ENCODE assay signal across 8 cellular contexts in the genomic region with DNA sequence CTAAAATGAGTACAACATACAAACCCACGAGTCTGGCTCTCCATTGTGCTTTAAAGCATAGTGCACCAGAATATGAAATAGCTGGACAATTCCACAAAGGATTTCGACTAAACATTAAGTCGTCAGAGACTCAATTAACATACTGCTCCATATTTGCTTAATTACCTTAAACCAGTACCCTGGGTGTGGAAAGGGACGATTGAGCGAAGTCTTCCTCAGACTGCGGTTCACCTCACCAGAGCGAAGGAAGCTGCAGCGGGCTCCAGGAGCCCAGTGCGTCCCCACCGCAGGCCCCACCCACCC. TPM values are rescaled to one million over a fixed set of nuclear protein-coding genes. Genes with fewer than 3 reads are reported as not detected.
A peak's percentile ranks its signal among the peaks of the same experiment; 100 is the strongest.
DNase-seq lines count a peak whose midpoint lies in the region; ATAC-seq and TF ChIP-seq lines count a peak whose summit lies in the region.

No MANE protein-coding gene starts in this region.

- TF ChIP-seq CTCF in BE2C (IDR thresholded peaks at IDR 0.05; ENCODE audit: low read depth, low read length) (no peak), glutamatergic neuron (IDR thresholded peaks at IDR 0.05; ENCODE audit: partially characterized antibody, unreplicated experiment) (no peak), spleen (IDR thresholded peaks at IDR 0.05 in 8 of 11, conservative IDR thresholded peaks at IDR 0.05 in 3 of 11) (no peak)

- 0 to 1% (median 0%) methylated on average over 8 to 10 of the region's 10 CpGs for WGBS in spleen, 5 donors

- no peak for DNase-seq in BE2C
- DNase-seq in glutamatergic neuron, result no peak
- no peak for DNase-seq in spleen
- no peak for DNase-seq in NCI-H1092 treated with DMSO at 0.1 percent for 48 hours (lab: John Stamatoyannopoulos, UW)

- H3K4me3 Mint-ChIP-seq in glutamatergic neuron (ENCODE audit: unreplicated experiment), result peak overlapping the region; percentile 81

- ATAC-seq in GM19467 (IDR thresholded peaks at IDR 0.05; ENCODE audit: unreplicated experiment) (peak; percentile 20), SK-N-SH treated with all-trans-retinoic acid at 6 μM for 48 hours (peak; percentile 27), GM21786 (IDR thresholded peaks at IDR 0.05; ENCODE audit: unreplicated experiment) (no peak), HG02623 (IDR thresholded peaks at IDR 0.05; ENCODE audit: unreplicated experiment) (no peak)

- H3K4me1 Mint-ChIP-seq in glutamatergic neuron (ENCODE audit: low read depth, unreplicated experiment), result no peaks in the 10 kb centered on the region

- no peaks in the 10 kb centered on the region for H3K27me3 ChIP-seq in BE2C
- H3K27me3 ChIP-seq in spleen (replicated peaks in 1 of 7), result peaks cover 0 to 28% (median 0%) of the 10 kb centered on the region in 7 donors

- H3K9me3 ChIP-seq in BE2C (no peaks in the 10 kb centered on the region), spleen (no peaks in the 10 kb centered on the region)

- peaks cover 6% of the 10 kb centered on the region for H3K36me3 Mint-ChIP-seq in glutamatergic neuron (ENCODE audit: unreplicated experiment)

- peaks cover 5% of the 10 kb centered on the region for H3K27me3 Mint-ChIP-seq in glutamatergic neuron (ENCODE audit: unreplicated experiment)

- H3K27ac Mint-ChIP-seq in glutamatergic neuron (ENCODE audit: unreplicated experiment), result peak overlapping the region; percentile 62

- peaks cover 12% of the 10 kb centered on the region for H3K9me3 Mint-ChIP-seq in glutamatergic neuron (ENCODE audit: unreplicated experiment)

- H3K4me1 ChIP-seq in BE2C (no peaks in the 10 kb centered on the region; the same call in 1 of the 2 replicates), spleen (peaks cover 0 to 22% (median 14%) of the 10 kb centered on the region in 6 donors)

- intact Hi-C loops in spleen (cut with DNase I; ENCODE audit: low total_unique reads), result loop anchor here (10.0 kb wide), 1 partner anchor 129 kb away; the partner anchor contains the start of gene PLS1

- H3K36me3 ChIP-seq in BE2C, result no peaks in the 10 kb centered on the region
- no peaks in the 10 kb centered on the region for H3K36me3 ChIP-seq in spleen

- TF ChIP-seq POLR2A in spleen (IDR thresholded peaks at IDR 0.05), result no peak

- H3K4me3 ChIP-seq in BE2C (ENCODE audit: low read depth, low read length) (peak overlapping the region; percentile 99), spleen (peak overlapping the region; percentile 50 to 88 (median 66))

- peak overlapping the region in 6 of 8 donors; percentile 85 to 91 (median 88) for H3K27ac ChIP-seq in spleen

TF ChIP-seq in SK-N-SH treated with all-trans-retinoic acid at 6 μM for 48 hours, 23 proteins besides CTCF, POLR2A, EP300 and RAD21:
- no peak for TF ChIP-seq ZFP30 (CRISPR knock-in tag; IDR thresholded peaks at IDR 0.05)
- no peak for TF ChIP-seq OSR1 (CRISPR knock-in tag; IDR thresholded peaks at IDR 0.05)
- no peak for TF ChIP-seq TSHZ2 (CRISPR knock-in tag; IDR thresholded peaks at IDR 0.05)
- TF ChIP-seq ZNF8 (CRISPR knock-in tag; IDR thresholded peaks at IDR 0.05), result no peak
- TF ChIP-seq RARB (CRISPR knock-in tag; IDR thresholded peaks at IDR 0.05), result no peak
- no peak for TF ChIP-seq ZNF565 (CRISPR knock-in tag; conservative IDR thresholded peaks at IDR 0.05; ENCODE audit: low read depth)
- no peak for TF ChIP-seq CSDC2 (CRISPR knock-in tag; IDR thresholded peaks at IDR 0.05)
- no peak for TF ChIP-seq CREB5 (CRISPR knock-in tag; IDR thresholded peaks at IDR 0.05; ENCODE audit: low read depth)
- no peak for TF ChIP-seq ISL1 (CRISPR knock-in tag; IDR thresholded peaks at IDR 0.05)
- TF ChIP-seq, protein P1, sequence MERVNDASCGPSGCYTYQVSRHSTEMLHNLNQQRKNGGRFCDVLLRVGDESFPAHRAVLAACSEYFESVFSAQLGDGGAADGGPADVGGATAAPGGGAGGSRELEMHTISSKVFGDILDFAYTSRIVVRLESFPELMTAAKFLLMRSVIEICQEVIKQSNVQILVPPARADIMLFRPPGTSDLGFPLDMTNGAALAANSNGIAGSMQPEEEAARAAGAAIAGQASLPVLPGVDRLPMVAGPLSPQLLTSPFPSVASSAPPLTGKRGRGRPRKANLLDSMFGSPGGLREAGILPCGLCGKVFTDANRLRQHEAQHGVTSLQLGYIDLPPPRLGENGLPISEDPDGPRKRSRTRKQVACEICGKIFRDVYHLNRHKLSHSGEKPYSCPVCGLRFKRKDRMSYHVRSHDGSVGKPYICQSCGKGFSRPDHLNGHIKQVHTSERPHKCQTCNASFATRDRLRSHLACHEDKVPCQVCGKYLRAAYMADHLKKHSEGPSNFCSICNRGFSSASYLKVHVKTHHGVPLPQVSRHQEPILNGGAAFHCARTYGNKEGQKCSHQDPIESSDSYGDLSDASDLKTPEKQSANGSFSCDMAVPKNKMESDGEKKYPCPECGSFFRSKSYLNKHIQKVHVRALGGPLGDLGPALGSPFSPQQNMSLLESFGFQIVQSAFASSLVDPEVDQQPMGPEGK (CRISPR knock-in tag; IDR thresholded peaks at IDR 0.05; ENCODE audit: borderline replicate concordance), result no peak
- no peak for TF ChIP-seq ARNTL (CRISPR knock-in tag; IDR thresholded peaks at IDR 0.05; ENCODE audit: borderline replicate concordance, low read depth)
- TF ChIP-seq TCF4 (CRISPR knock-in tag; IDR thresholded peaks at IDR 0.05; ENCODE audit: borderline replicate concordance), result no peak
- no peak for TF ChIP-seq SNAI2 (CRISPR knock-in tag; IDR thresholded peaks at IDR 0.05)
- TF ChIP-seq ZFP3 (CRISPR knock-in tag; IDR thresholded peaks at IDR 0.05), result no peak
- no peak for TF ChIP-seq ZNF70 (CRISPR knock-in tag; IDR thresholded peaks at IDR 0.05)
- TF ChIP-seq BACH2 (CRISPR knock-in tag; IDR thresholded peaks at IDR 0.05; ENCODE audit: borderline replicate concordance), result no peak
- no peak for TF ChIP-seq ZC3H10 (CRISPR knock-in tag; IDR thresholded peaks at IDR 0.05)
- TF ChIP-seq PPARA (CRISPR knock-in tag; IDR thresholded peaks at IDR 0.05; ENCODE audit: borderline replicate concordance), result no peak

RNA-seq across cellular contexts. Expression of gene TRPC1, which starts 0.2 kb away (rescaled TPM):
- 3.1 TPM for polyA plus RNA-seq in BE2C (2012; ENCODE audit: insufficient read depth, insufficient read length, low read depth)
- total RNA-seq in glutamatergic neuron (ENCODE audit: unreplicated experiment) (23.2 TPM), spleen (10 to 100 TPM in 1 of 7 donors, 1 to 10 TPM in 6; 5.5 to 21.8 (median 8.1) TPM)
- polyA plus RNA-seq in spleen, result 1 to 10 TPM; 1.7 to 3.0 (median 2.5) TPM

Comparison
In these comparisons a context has a peak if more than half of its experiments do, and no peak if none do; other contexts are left out.
1. ATAC-seq: peak in GM19467 (single experiment) and SK-N-SH treated with all-trans-retinoic acid at 6 μM for 48 hours (single experiment); none in GM21786 (single experiment) and HG02623 (single experiment).